ENCODE assay signal across 1 cellular context in the genomic region with DNA sequence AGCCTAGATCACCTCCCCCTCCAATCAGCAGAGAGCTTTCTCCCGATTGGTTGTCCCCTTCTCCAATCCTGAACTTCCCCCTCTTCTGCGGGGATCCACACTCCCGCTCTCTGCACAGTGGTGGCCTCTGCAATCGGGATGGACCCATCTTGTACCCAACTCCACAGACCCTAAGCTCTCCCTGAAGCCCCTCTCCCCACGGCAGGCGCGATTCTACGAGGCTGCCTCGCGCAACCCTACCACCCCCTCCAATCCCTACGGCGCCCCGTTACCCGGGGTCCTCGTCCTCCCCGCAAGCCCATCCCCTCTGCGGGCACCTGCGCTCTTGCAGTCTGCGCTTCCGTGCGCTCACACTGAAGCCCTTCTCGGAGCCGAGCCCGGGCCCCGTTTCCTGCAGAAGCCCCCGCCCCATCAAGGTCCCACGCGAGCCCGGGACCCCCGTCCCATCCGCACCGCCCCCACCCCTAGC.
A peak's percentile ranks its signal among the peaks of the same experiment; 100 is the strongest.
TF ChIP-seq lines count a peak whose summit lies in the region.

No MANE protein-coding gene starts in this region.

TF ChIP-seq in HepG2, 621 proteins besides CTCF, POLR2A, EP300 and RAD21 (continued from another document):
- TF ChIP-seq, protein P1, sequence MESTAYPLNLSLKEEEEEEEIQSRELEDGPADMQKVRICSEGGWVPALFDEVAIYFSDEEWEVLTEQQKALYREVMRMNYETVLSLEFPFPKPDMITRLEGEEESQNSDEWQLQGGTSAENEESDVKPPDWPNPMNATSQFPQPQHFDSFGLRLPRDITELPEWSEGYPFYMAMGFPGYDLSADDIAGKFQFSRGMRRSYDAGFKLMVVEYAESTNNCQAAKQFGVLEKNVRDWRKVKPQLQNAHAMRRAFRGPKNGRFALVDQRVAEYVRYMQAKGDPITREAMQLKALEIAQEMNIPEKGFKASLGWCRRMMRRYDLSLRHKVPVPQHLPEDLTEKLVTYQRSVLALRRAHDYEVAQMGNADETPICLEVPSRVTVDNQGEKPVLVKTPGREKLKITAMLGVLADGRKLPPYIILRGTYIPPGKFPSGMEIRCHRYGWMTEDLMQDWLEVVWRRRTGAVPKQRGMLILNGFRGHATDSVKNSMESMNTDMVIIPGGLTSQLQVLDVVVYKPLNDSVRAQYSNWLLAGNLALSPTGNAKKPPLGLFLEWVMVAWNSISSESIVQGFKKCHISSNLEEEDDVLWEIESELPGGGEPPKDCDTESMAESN (CRISPR knock-in tag; conservative IDR thresholded peaks at IDR 0.05), result no peak
- TF ChIP-seq ZNF883 (CRISPR knock-in tag; IDR thresholded peaks at IDR 0.05; ENCODE audit: not compliant biosample characterization) (peak; percentile 28), RARA (CRISPR knock-in tag; IDR thresholded peaks at IDR 0.05) (no peak), ZNF230 (CRISPR knock-in tag; IDR thresholded peaks at IDR 0.05) (no peak), NR2C2 (CRISPR knock-in tag; IDR thresholded peaks at IDR 0.05; ENCODE audit: borderline replicate concordance) (no peak), HOXA5 (CRISPR knock-in tag; IDR thresholded peaks at IDR 0.05) (0 out of 2 replicates have a peak, but pooled peaks have one; percentile 38), PHF21A (CRISPR knock-in tag; IDR thresholded peaks at IDR 0.05) (peak; percentile 65; the same call in 1 of the 2 replicates), CCDC6 (CRISPR knock-in tag; IDR thresholded peaks at IDR 0.05) (no peak), ZNF619 (CRISPR knock-in tag; IDR thresholded peaks at IDR 0.05) (no peak), MEIS2 (CRISPR knock-in tag; IDR thresholded peaks at IDR 0.05) (no peak), KDM6A (CRISPR knock-in tag; IDR thresholded peaks at IDR 0.05; ENCODE audit: low read depth) (no peak), SOX13 (IDR thresholded peaks at IDR 0.05) (no peak), SOX13 (CRISPR knock-in tag; conservative IDR thresholded peaks at IDR 0.05 in 1 of 2, IDR thresholded peaks at IDR 0.05 in 1 of 2) (no peak; a peak in 1 of 4 replicates), ZBTB20 (CRISPR knock-in tag; IDR thresholded peaks at IDR 0.05; ENCODE audit: borderline replicate concordance, low read depth) (no peak), ZNF766 (CRISPR knock-in tag; IDR thresholded peaks at IDR 0.05; ENCODE audit: borderline replicate concordance) (no peak), NFE2 (CRISPR knock-in tag; IDR thresholded peaks at IDR 0.05) (no peak), ZNF20 (CRISPR knock-in tag; IDR thresholded peaks at IDR 0.05) (no peak), EED (CRISPR knock-in tag; IDR thresholded peaks at IDR 0.05) (no peak)
- TF ChIP-seq, protein P2, sequence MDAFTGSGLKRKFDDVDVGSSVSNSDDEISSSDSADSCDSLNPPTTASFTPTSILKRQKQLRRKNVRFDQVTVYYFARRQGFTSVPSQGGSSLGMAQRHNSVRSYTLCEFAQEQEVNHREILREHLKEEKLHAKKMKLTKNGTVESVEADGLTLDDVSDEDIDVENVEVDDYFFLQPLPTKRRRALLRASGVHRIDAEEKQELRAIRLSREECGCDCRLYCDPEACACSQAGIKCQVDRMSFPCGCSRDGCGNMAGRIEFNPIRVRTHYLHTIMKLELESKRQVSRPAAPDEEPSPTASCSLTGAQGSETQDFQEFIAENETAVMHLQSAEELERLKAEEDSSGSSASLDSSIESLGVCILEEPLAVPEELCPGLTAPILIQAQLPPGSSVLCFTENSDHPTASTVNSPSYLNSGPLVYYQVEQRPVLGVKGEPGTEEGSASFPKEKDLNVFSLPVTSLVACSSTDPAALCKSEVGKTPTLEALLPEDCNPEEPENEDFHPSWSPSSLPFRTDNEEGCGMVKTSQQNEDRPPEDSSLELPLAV (CRISPR knock-in tag; conservative IDR thresholded peaks at IDR 0.05; ENCODE audit: low read depth), result no peak
- TF ChIP-seq, protein P3, sequence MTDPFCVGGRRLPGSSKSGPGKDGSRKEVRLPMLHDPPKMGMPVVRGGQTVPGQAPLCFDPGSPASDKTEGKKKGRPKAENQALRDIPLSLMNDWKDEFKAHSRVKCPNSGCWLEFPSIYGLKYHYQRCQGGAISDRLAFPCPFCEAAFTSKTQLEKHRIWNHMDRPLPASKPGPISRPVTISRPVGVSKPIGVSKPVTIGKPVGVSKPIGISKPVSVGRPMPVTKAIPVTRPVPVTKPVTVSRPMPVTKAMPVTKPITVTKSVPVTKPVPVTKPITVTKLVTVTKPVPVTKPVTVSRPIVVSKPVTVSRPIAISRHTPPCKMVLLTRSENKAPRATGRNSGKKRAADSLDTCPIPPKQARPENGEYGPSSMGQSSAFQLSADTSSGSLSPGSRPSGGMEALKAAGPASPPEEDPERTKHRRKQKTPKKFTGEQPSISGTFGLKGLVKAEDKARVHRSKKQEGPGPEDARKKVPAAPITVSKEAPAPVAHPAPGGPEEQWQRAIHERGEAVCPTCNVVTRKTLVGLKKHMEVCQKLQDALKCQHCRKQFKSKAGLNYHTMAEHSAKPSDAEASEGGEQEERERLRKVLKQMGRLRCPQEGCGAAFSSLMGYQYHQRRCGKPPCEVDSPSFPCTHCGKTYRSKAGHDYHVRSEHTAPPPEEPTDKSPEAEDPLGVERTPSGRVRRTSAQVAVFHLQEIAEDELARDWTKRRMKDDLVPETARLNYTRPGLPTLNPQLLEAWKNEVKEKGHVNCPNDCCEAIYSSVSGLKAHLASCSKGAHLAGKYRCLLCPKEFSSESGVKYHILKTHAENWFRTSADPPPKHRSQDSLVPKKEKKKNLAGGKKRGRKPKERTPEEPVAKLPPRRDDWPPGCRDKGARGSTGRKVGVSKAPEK (CRISPR knock-in tag; IDR thresholded peaks at IDR 0.05; ENCODE audit: borderline replicate concordance), result no peak
- TF ChIP-seq, protein P4, sequence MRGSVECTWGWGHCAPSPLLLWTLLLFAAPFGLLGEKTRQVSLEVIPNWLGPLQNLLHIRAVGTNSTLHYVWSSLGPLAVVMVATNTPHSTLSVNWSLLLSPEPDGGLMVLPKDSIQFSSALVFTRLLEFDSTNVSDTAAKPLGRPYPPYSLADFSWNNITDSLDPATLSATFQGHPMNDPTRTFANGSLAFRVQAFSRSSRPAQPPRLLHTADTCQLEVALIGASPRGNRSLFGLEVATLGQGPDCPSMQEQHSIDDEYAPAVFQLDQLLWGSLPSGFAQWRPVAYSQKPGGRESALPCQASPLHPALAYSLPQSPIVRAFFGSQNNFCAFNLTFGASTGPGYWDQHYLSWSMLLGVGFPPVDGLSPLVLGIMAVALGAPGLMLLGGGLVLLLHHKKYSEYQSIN (CRISPR knock-in tag; IDR thresholded peaks at IDR 0.05; ENCODE audit: borderline replicate concordance), result no peak
- TF ChIP-seq, protein P5, sequence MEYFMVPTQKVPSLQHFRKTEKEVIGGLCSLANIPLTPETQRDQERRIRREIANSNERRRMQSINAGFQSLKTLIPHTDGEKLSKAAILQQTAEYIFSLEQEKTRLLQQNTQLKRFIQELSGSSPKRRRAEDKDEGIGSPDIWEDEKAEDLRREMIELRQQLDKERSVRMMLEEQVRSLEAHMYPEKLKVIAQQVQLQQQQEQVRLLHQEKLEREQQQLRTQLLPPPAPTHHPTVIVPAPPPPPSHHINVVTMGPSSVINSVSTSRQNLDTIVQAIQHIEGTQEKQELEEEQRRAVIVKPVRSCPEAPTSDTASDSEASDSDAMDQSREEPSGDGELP (IDR thresholded peaks at IDR 0.05; ENCODE audit: borderline replicate concordance, low read depth), result no peak
- TF ChIP-seq, protein P6, sequence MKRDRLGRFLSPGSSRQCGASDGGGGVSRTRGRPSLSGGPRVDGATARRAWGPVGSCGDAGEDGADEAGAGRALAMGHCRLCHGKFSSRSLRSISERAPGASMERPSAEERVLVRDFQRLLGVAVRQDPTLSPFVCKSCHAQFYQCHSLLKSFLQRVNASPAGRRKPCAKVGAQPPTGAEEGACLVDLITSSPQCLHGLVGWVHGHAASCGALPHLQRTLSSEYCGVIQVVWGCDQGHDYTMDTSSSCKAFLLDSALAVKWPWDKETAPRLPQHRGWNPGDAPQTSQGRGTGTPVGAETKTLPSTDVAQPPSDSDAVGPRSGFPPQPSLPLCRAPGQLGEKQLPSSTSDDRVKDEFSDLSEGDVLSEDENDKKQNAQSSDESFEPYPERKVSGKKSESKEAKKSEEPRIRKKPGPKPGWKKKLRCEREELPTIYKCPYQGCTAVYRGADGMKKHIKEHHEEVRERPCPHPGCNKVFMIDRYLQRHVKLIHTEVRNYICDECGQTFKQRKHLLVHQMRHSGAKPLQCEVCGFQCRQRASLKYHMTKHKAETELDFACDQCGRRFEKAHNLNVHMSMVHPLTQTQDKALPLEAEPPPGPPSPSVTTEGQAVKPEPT (CRISPR knock-in tag; IDR thresholded peaks at IDR 0.05; ENCODE audit: low read depth), result no peak
- TF ChIP-seq, protein P7, sequence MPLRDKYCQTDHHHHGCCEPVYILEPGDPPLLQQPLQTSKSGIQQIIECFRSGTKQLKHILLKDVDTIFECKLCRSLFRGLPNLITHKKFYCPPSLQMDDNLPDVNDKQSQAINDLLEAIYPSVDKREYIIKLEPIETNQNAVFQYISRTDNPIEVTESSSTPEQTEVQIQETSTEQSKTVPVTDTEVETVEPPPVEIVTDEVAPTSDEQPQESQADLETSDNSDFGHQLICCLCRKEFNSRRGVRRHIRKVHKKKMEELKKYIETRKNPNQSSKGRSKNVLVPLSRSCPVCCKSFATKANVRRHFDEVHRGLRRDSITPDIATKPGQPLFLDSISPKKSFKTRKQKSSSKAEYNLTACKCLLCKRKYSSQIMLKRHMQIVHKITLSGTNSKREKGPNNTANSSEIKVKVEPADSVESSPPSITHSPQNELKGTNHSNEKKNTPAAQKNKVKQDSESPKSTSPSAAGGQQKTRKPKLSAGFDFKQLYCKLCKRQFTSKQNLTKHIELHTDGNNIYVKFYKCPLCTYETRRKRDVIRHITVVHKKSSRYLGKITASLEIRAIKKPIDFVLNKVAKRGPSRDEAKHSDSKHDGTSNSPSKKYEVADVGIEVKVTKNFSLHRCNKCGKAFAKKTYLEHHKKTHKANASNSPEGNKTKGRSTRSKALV (CRISPR knock-in tag; IDR thresholded peaks at IDR 0.05), result no peak
